ENCODE assay signal across 1 cellular context in the genomic region with DNA sequence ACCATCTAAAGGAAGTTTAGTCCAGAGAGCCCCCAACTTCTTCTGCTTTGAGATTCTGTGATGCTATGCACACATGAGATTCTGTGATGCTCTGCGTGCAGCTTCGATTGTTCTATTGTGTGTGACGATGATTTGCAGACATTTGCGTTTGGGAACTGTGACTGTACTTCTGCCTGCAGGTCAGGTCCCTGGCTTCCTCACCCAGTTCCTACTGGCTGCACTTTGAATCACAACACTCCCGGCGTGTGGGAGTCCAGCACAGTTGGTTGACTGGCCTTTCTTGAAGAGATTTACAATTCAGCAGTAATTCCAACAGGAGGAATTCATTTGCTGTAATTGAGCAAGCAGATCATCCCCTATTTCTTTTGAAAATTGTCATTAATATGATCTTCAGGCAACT.
TF ChIP-seq lines count a peak whose summit lies in the region.

No MANE protein-coding gene starts in this region.

TF ChIP-seq in GM23338, 12 proteins besides CTCF, POLR2A, EP300 and RAD21 (continued from another document):
- TF ChIP-seq ZNF462 (CRISPR knock-in tag; IDR thresholded peaks at IDR 0.05) (no peak), JUNB (IDR thresholded peaks at IDR 0.05; ENCODE audit: unreplicated experiment) (no peak)
